In genomic region chr1:31155216-31155806, GRCh38 we compare ENCODE assay signal across 8 cellular contexts.
A peak's percentile ranks its signal among the peaks of the same experiment; 100 is the strongest.
DNase-seq lines count a peak whose midpoint lies in the region; ATAC-seq and TF ChIP-seq lines count a peak whose summit lies in the region.

No MANE protein-coding gene starts in this region.

- H3K4me2 ChIP-seq in OCI-LY3 (ENCODE audit: low read length), result peak overlapping the region; percentile 95

- peak in 1 of 4 donors; percentile 16 for TF ChIP-seq POLR2A in esophagus squamous epithelium (IDR thresholded peaks at IDR 0.05)

- H2AFZ ChIP-seq in OCI-LY3 (ENCODE audit: low read depth, low read length), result peak overlapping the region; percentile 83; the same call in 1 of the 2 replicates

- DNase-seq in NCI-H2227 (lab: John Stamatoyannopoulos, UW; ENCODE audit: unreplicated experiment), result peak; percentile 84
- DNase-seq in NCI-H2227 treated with DMSO at 0.1 percent for 48 hours (lab: John Stamatoyannopoulos, UW), result no peak
- peak; percentile 54 for DNase-seq in activated T-cell treated with anti-CD3 and anti-CD28 coated beads for 24 hours (ENCODE audit: low read depth)
- peak; percentile 18 for DNase-seq in esophagus squamous epithelium (lab: John Stamatoyannopoulos, UW)
- peak; percentile 20 to 82 (median 37) for DNase-seq in naive thymus-derived CD4-positive, alpha-beta T cell
- peak; percentile 18 to 58 (median 41) for DNase-seq in stimulated activated naive CD4-positive, alpha-beta T cell (lab: John Stamatoyannopoulos, UW)

- H3K4me1 ChIP-seq in OCI-LY3 (ENCODE audit: low read length), result peaks cover 6% of the 10 kb centered on the region
- H3K4me1 ChIP-seq in esophagus squamous epithelium, result peaks cover 0 to 39% (median 10%) of the 10 kb centered on the region in 3 donors
- H3K4me1 ChIP-seq in naive thymus-derived CD4-positive, alpha-beta T cell (ENCODE audit: control insufficient read depth in 2 of 2, insufficient read depth in 2 of 2, low read length in 2 of 2), result peaks cover 5 to 11% of the 10 kb centered on the region in 2 donors

- H3K27ac ChIP-seq in OCI-LY3 (ENCODE audit: low read length), result peak overlapping the region; percentile 8; the same call in 1 of the 2 replicates
- peak overlapping the region; percentile 93 to 98 (median 96) for H3K27ac ChIP-seq in esophagus squamous epithelium
- H3K27ac ChIP-seq in naive thymus-derived CD4-positive, alpha-beta T cell (ENCODE audit: low read depth, low read length), result peak overlapping the region; percentile 65

- no peaks in the 10 kb centered on the region for H3K79me2 ChIP-seq in OCI-LY3 (ENCODE audit: low read length)

- H4K20me1 ChIP-seq in OCI-LY3 (ENCODE audit: insufficient read depth, low read length), result no peaks in the 10 kb centered on the region

- intact Hi-C loops in esophagus squamous epithelium (cut with DNase I), result no loop called here
- intact Hi-C loops in naive thymus-derived CD4-positive, alpha-beta T cell (cut with micrococcal nuclease), result loop anchor here (1.0 to 5.0 kb wide), 5 partner anchors 90 to 632 kb away; partner anchors contain the start of genes PUM1 (in 2 of the 2) and SNRNP40 (in 2 of the 2)

- H3K4me3 ChIP-seq in OCI-LY3 (ENCODE audit: low read length) (peak overlapping the region; percentile 97), esophagus squamous epithelium (peak overlapping the region; percentile 64 to 89 (median 70))
- peak overlapping the region; percentile 70 for H3K4me3 ChIP-seq in naive thymus-derived CD4-positive, alpha-beta T cell (ENCODE audit: low read length)

- POLR2A ChIA-PET in naive thymus-derived CD4-positive, alpha-beta T cell (lab: Charles Lee), result no interaction called here

- H3K27me3 Mint-ChIP-seq in naive thymus-derived CD4-positive, alpha-beta T cell, result no peaks in the 10 kb centered on the region

- peak; percentile 63 for ATAC-seq in HG03103 (IDR thresholded peaks at IDR 0.05; ENCODE audit: low read depth, unreplicated experiment)
- peak; percentile 81 for ATAC-seq in naive thymus-derived CD4-positive, alpha-beta T cell

- H3K27me3 ChIP-seq in OCI-LY3 (ENCODE audit: low read depth, low read length) (no peaks in the 10 kb centered on the region), esophagus squamous epithelium (no peaks in the 10 kb centered on the region)
- no peaks in the 10 kb centered on the region for H3K27me3 ChIP-seq in naive thymus-derived CD4-positive, alpha-beta T cell (ENCODE audit: control insufficient read depth in 2 of 2, insufficient read depth in 2 of 2, low read length in 2 of 2)

- CTCF ChIA-PET in naive thymus-derived CD4-positive, alpha-beta T cell (lab: Charles Lee), result no interaction called here

- peak; percentile 22 for TF ChIP-seq CTCF in OCI-LY3 (IDR thresholded peaks at IDR 0.05; ENCODE audit: low read depth, low read length)
- peak in 5 of 6 experiments; percentile 23 to 54 (median 33) for TF ChIP-seq CTCF in esophagus squamous epithelium (IDR thresholded peaks at IDR 0.05)

- no peaks in the 10 kb centered on the region for H3K36me3 Mint-ChIP-seq in naive thymus-derived CD4-positive, alpha-beta T cell

- H3K36me3 ChIP-seq in OCI-LY3 (replicated peaks; ENCODE audit: low read depth, low read length), result no peaks in the 10 kb centered on the region
- H3K36me3 ChIP-seq in esophagus squamous epithelium, result no peaks in the 10 kb centered on the region
- no peaks in the 10 kb centered on the region for H3K36me3 ChIP-seq in naive thymus-derived CD4-positive, alpha-beta T cell (ENCODE audit: control insufficient read depth in 2 of 3, insufficient read depth in 3 of 3, low read length in 3 of 3)

- H3K9me3 ChIP-seq in OCI-LY3 (ENCODE audit: insufficient read depth, low read length) (no peaks in the 10 kb centered on the region), esophagus squamous epithelium (no peaks in the 10 kb centered on the region)
- no peaks in the 10 kb centered on the region for H3K9me3 ChIP-seq in naive thymus-derived CD4-positive, alpha-beta T cell (ENCODE audit: control insufficient read depth in 2 of 3, low read length in 3 of 3)

- WGBS in esophagus squamous epithelium, 2 donors, result 0% methylated on average over 10 to 18 of the region's 46 CpGs

- peaks cover 0 to 1% (median 0%) of the 10 kb centered on the region in 11 donors for H3K9me3 Mint-ChIP-seq in naive thymus-derived CD4-positive, alpha-beta T cell

- H3K4me3 Mint-ChIP-seq in naive thymus-derived CD4-positive, alpha-beta T cell, result peak overlapping the region; percentile 84 to 94 (median 90)

- peaks cover 4 to 11% (median 10%) of the 10 kb centered on the region in 7 donors for H3K4me1 Mint-ChIP-seq in naive thymus-derived CD4-positive, alpha-beta T cell

- peak overlapping the region; percentile 41 to 86 (median 77) for H3K27ac Mint-ChIP-seq in naive thymus-derived CD4-positive, alpha-beta T cell

- peak overlapping the region; percentile 77 for H3K9ac ChIP-seq in OCI-LY3 (ENCODE audit: low read length)

Comparison
In these comparisons a context has a peak if more than half of its experiments do, and no peak if none do; other contexts are left out.
1. H3K27ac ChIP-seq: peak in every context shown above with its lines; median percentile 96 in esophagus squamous epithelium; 65 in naive thymus-derived CD4-positive, alpha-beta T cell; 8 in OCI-LY3.